In genomic region chr16:5071681-5072333, GRCh38 we compare ENCODE assay signal across 1 cellular context.
A peak's percentile ranks its signal among the peaks of the same experiment; 100 is the strongest.
TF ChIP-seq lines count a peak whose summit lies in the region.

ALG1 (plus strand) TSS chr16:5071843; CDS start chr16:5071850, 7 bp downstream.

TF ChIP-seq in HepG2, 621 proteins besides CTCF, POLR2A, EP300 and RAD21 (continued from another document and continues in another):
- TF ChIP-seq CSRNP2 (CRISPR knock-in tag; conservative IDR thresholded peaks at IDR 0.05; ENCODE audit: low read depth): no peak
- peak in 1 of 2 experiments; percentile 66; a peak in 2 of 4 replicates for TF ChIP-seq REST (IDR thresholded peaks at IDR 0.05; ENCODE audit: borderline replicate concordance in 1 of 2, low read depth in 1 of 2, low read length in 2 of 2)
- TF ChIP-seq HOXA9 (CRISPR knock-in tag; IDR thresholded peaks at IDR 0.05; ENCODE audit: borderline replicate concordance): no peak
- peak; percentile 89; the same call in 1 of the 2 replicates for TF ChIP-seq ZNF710 (CRISPR knock-in tag; IDR thresholded peaks at IDR 0.05; ENCODE audit: borderline replicate concordance)
- no peak for TF ChIP-seq XBP1 (CRISPR knock-in tag; IDR thresholded peaks at IDR 0.05)
- TF ChIP-seq ZNF562 (CRISPR knock-in tag; IDR thresholded peaks at IDR 0.05; ENCODE audit: borderline replicate concordance): no peak
- TF ChIP-seq ZNF790 (CRISPR knock-in tag; IDR thresholded peaks at IDR 0.05; ENCODE audit: borderline replicate concordance): 0 out of 2 replicates have a peak, but pooled peaks have one; percentile 48
- TF ChIP-seq TFE3 (CRISPR knock-in tag; IDR thresholded peaks at IDR 0.05): peak; percentile 98
- no peak for TF ChIP-seq GMEB2 (CRISPR knock-in tag; IDR thresholded peaks at IDR 0.05; ENCODE audit: low read depth)
- peak; percentile 94; the same call in 1 of the 2 replicates for TF ChIP-seq ZSCAN21 (CRISPR knock-in tag; IDR thresholded peaks at IDR 0.05; ENCODE audit: borderline replicate concordance)
- TF ChIP-seq ZNF770 (CRISPR knock-in tag; IDR thresholded peaks at IDR 0.05): peak; percentile 79
- peak; percentile 73; the same call in 1 of the 2 replicates for TF ChIP-seq PHF21A (CRISPR knock-in tag; IDR thresholded peaks at IDR 0.05)
- TF ChIP-seq U2AF2 (IDR thresholded peaks at IDR 0.05; ENCODE audit: low read depth, low read length): no peak
- TF ChIP-seq NR1H2 (CRISPR knock-in tag; IDR thresholded peaks at IDR 0.05; ENCODE audit: borderline replicate concordance, low read depth): no peak
- TF ChIP-seq ZBTB39 (CRISPR knock-in tag; IDR thresholded peaks at IDR 0.05): peak; percentile 25; the same call in 1 of the 2 replicates
- no peak for TF ChIP-seq CREB3 (CRISPR knock-in tag; IDR thresholded peaks at IDR 0.05)
- peak; percentile 79; the same call in 1 of the 2 replicates for TF ChIP-seq ZNF446 (CRISPR knock-in tag; IDR thresholded peaks at IDR 0.05)
- no peak for TF ChIP-seq ZNF33A (CRISPR knock-in tag; IDR thresholded peaks at IDR 0.05; ENCODE audit: borderline replicate concordance)
- TF ChIP-seq NFATC3 (CRISPR knock-in tag; IDR thresholded peaks at IDR 0.05): peak; percentile 94
- 0 out of 2 replicates have a peak, but pooled peaks have one; percentile 37 for TF ChIP-seq MAFG (CRISPR knock-in tag; IDR thresholded peaks at IDR 0.05)
- TF ChIP-seq IKZF5 (CRISPR knock-in tag; IDR thresholded peaks at IDR 0.05): peak; percentile 96
- TF ChIP-seq ETS1 (CRISPR knock-in tag; IDR thresholded peaks at IDR 0.05): no peak
- no peak for TF ChIP-seq MLLT10 (CRISPR knock-in tag; IDR thresholded peaks at IDR 0.05)
- TF ChIP-seq SMYD3 (CRISPR knock-in tag; IDR thresholded peaks at IDR 0.05): 0 out of 2 replicates have a peak, but pooled peaks have one; percentile 18
- TF ChIP-seq ZNF619 (CRISPR knock-in tag; IDR thresholded peaks at IDR 0.05): peak; percentile 98
- peak; percentile 64 for TF ChIP-seq REL (CRISPR knock-in tag; conservative IDR thresholded peaks at IDR 0.05)
- TF ChIP-seq ZNF775 (CRISPR knock-in tag; IDR thresholded peaks at IDR 0.05; ENCODE audit: borderline replicate concordance): no peak
